In genomic region chr15:62462268-62462667, GRCh38 we compare ENCODE assay signal across 26 cellular contexts.
DNase-seq lines count a peak whose midpoint lies in the region; ATAC-seq and TF ChIP-seq lines count a peak whose summit lies in the region.
"Had no signal": no experiment of that assay in that cellular context is flagged by ENCODE, and none has a peak within 500 bp of the region (broad histone marks: within the 10 kb centered on the region; RNA-seq: fewer than 3 reads in every experiment).

No MANE protein-coding gene starts in this region.

- no peaks in the 10 kb centered on the region for H3K9me2 ChIP-seq in Karpas-422 (replicated peaks; ENCODE audit: insufficient read depth, low read length)

- H3K27me3 Mint-ChIP-seq in activated CD4-positive, alpha-beta T cell treated with anti-CD3 and anti-CD28 coated beads for 36 hours = peaks cover 2% of the 10 kb centered on the region

- POLR2A ChIA-PET in activated CD4-positive, alpha-beta T cell treated with anti-CD3 and anti-CD28 coated beads for 36 hours (lab: Charles Lee) = no interaction called here

- no peak overlapping the region for H3K27ac ChIP-seq in Karpas-422 (ENCODE audit: low read length)
- H3K27ac ChIP-seq: A549; BLaER1 treated with 17β-estradiol and CSF1 and Interleukin-3, amounts not matched to agents 10 nM and 100 nM; cardiac muscle cell; upper lobe of right lung had no signal

- no peaks in the 10 kb centered on the region for H3K36me3 Mint-ChIP-seq in activated CD4-positive, alpha-beta T cell treated with anti-CD3 and anti-CD28 coated beads for 36 hours (ENCODE audit: low read depth)
- H3K36me3 Mint-ChIP-seq: T-cell had no signal

- H3K4me1 Mint-ChIP-seq in activated CD4-positive, alpha-beta T cell treated with anti-CD3 and anti-CD28 coated beads for 36 hours = no peaks in the 10 kb centered on the region
- H3K4me1 Mint-ChIP-seq: T-cell had no signal

- H3K4me3 Mint-ChIP-seq in activated CD4-positive, alpha-beta T cell treated with anti-CD3 and anti-CD28 coated beads for 36 hours = no peak overlapping the region
- H3K4me3 Mint-ChIP-seq: dendritic cell treated with granulocyte-macrophage colony-stimulating factor and Interleukin-4, amounts not matched to agents 40 ng/mL and 50 ng/mL, for 4 days; stimulated activated naive CD8-positive, alpha-beta T cell treated with anti-CD3 and anti-CD28 coated beads, Interleukin-15, Interleukin-2, amounts not matched to agents 100 ng/mL and 50 ng/mL, for 24 hours; T-cell had no signal

- ATAC-seq in left ventricle myocardium superior (peak; percentile 46), HG02870 (IDR thresholded peaks at IDR 0.05; ENCODE audit: unreplicated experiment) (no peak)
- ATAC-seq in activated CD4-positive, alpha-beta T cell treated with anti-CD3 and anti-CD28 coated beads for 36 hours = no peak
- ATAC-seq: A549, HCT116, left colon, T-cell, upper lobe of right lung had no signal

- H3K9me3 ChIP-seq in Karpas-422 (ENCODE audit: low read length) (no peaks in the 10 kb centered on the region), skeletal muscle satellite cell (replicated peaks; ENCODE audit: low read length) (no peaks in the 10 kb centered on the region)
- H3K9me3 ChIP-seq: A549; BLaER1 treated with 17β-estradiol and CSF1 and Interleukin-3, amounts not matched to agents 10 nM and 100 nM; upper lobe of right lung had no signal

- DNase-seq in AG10803 (ENCODE audit: low read depth) (peak; percentile 51), Karpas-422 (peak; percentile 9), left ventricle myocardium superior (peak; percentile 60), NCI-H2107 treated with DMSO at 0.1 percent for 48 hours (lab: John Stamatoyannopoulos, UW; ENCODE audit: unreplicated experiment) (no peak), NCI-H128 (lab: John Stamatoyannopoulos, UW; ENCODE audit: unreplicated experiment) (no peak)
- DNase-seq in activated CD4-positive, alpha-beta T cell treated with anti-CD3 and anti-CD28 coated beads for 36 hours = no peak
- DNase-seq: activated CD4-positive, CD25-positive, alpha-beta regulatory T cell treated with anti-CD3 and anti-CD28 coated beads, Interleukin-2, amount 50 U/mL, for 72 hours; activated naive CD4-positive, alpha-beta T cell treated with Interleukin-2 at 50 U/mL for 16 hours; activated T-cell treated with anti-CD3 and anti-CD28 coated beads, Interleukin-2, amount 50 U/mL, for 1 hour; amniotic stem cell; glutamatergic neuron; left colon; NCI-H1092 treated with DMSO at 0.1 percent for 48 hours; NCI-H2029 treated with DMSO at 0.1 percent for 48 hours; posterior cingulate gyrus; stimulated activated CD4-positive, alpha-beta T cell treated with anti-CD3 and anti-CD28 coated beads, Interleukin-4, amount 100 ng/mL, for 1 hour; T-cell; upper lobe of right lung had no signal

- H3K4me3 ChIP-seq in AG10803 (ENCODE audit: low read length) (no peak overlapping the region), Karpas-422 (ENCODE audit: low read length) (no peak overlapping the region), skeletal muscle satellite cell (ENCODE audit: low read length) (no peak overlapping the region)
- H3K4me3 ChIP-seq: A549; BLaER1 treated with 17β-estradiol and CSF1 and Interleukin-3, amounts not matched to agents 10 nM and 100 nM; cardiac muscle cell; upper lobe of right lung had no signal

- H2AFZ ChIP-seq in Karpas-422 (ENCODE audit: low read length) = no peak overlapping the region

- CTCF ChIA-PET in activated CD4-positive, alpha-beta T cell treated with anti-CD3 and anti-CD28 coated beads for 36 hours (lab: Charles Lee) = no interaction called here

- no peak for TF ChIP-seq CTCF in AG10803 (conservative IDR thresholded peaks at IDR 0.05; ENCODE audit: low read length)

- no peaks in the 10 kb centered on the region for H3K4me1 ChIP-seq in Karpas-422 (ENCODE audit: low read length)
- H3K4me1 ChIP-seq in skeletal muscle satellite cell (ENCODE audit: control insufficient read depth, insufficient read depth, low read length) = peaks cover 40% of the 10 kb centered on the region
- H3K4me1 ChIP-seq: A549, upper lobe of right lung had no signal

- H3K36me3 ChIP-seq in Karpas-422 (ENCODE audit: insufficient read depth, low read length) (no peaks in the 10 kb centered on the region), skeletal muscle satellite cell (ENCODE audit: insufficient read depth, low read length) (no peaks in the 10 kb centered on the region)
- H3K36me3 ChIP-seq: BLaER1 treated with 17β-estradiol and CSF1 and Interleukin-3, amounts not matched to agents 10 nM and 100 nM; cardiac muscle cell; upper lobe of right lung had no signal

- no peak overlapping the region for H3K9ac ChIP-seq in Karpas-422 (ENCODE audit: low read length)
- peak overlapping the region; percentile 3 for H3K9ac ChIP-seq in skeletal muscle satellite cell (ENCODE audit: low read depth, low read length)
- H3K9ac ChIP-seq: BLaER1 treated with 17β-estradiol and CSF1 and Interleukin-3, amounts not matched to agents 10 nM and 100 nM had no signal

- no peaks in the 10 kb centered on the region for H3K27me3 ChIP-seq in Karpas-422 (ENCODE audit: low read length)
- no peaks in the 10 kb centered on the region for H3K27me3 ChIP-seq in skeletal muscle satellite cell (ENCODE audit: control insufficient read depth, insufficient read depth, low read length)
- H3K27me3 ChIP-seq: BLaER1 treated with 17β-estradiol and CSF1 and Interleukin-3, amounts not matched to agents 10 nM and 100 nM; upper lobe of right lung had no signal

- H3K27ac Mint-ChIP-seq in activated CD4-positive, alpha-beta T cell treated with anti-CD3 and anti-CD28 coated beads for 36 hours = no peak overlapping the region
- H3K27ac Mint-ChIP-seq: dendritic cell treated with granulocyte-macrophage colony-stimulating factor and Interleukin-4, amounts not matched to agents 40 ng/mL and 50 ng/mL, for 4 days; stimulated activated naive CD8-positive, alpha-beta T cell treated with anti-CD3 and anti-CD28 coated beads, Interleukin-15, Interleukin-2, amounts not matched to agents 100 ng/mL and 50 ng/mL, for 24 hours; T-cell had no signal

- peaks cover 4% of the 10 kb centered on the region; the same call in 1 of the 2 replicates for H4K20me1 ChIP-seq in Karpas-422 (ENCODE audit: insufficient read depth, low read depth, low read length)
- H4K20me1 ChIP-seq: BLaER1 treated with 17β-estradiol and CSF1 and Interleukin-3, amounts not matched to agents 10 nM and 100 nM had no signal

- H3K9me3 Mint-ChIP-seq in activated CD4-positive, alpha-beta T cell treated with anti-CD3 and anti-CD28 coated beads for 36 hours (ENCODE audit: low read depth) = no peaks in the 10 kb centered on the region
- H3K9me3 Mint-ChIP-seq: dendritic cell treated with granulocyte-macrophage colony-stimulating factor and Interleukin-4, amounts not matched to agents 40 ng/mL and 50 ng/mL, for 4 days; stimulated activated naive CD8-positive, alpha-beta T cell treated with anti-CD3 and anti-CD28 coated beads, Interleukin-15, Interleukin-2, amounts not matched to agents 100 ng/mL and 50 ng/mL, for 24 hours; T-cell had no signal

- intact Hi-C loops in left ventricle myocardium superior (cut with micrococcal nuclease) = loop anchor here (2.0 kb wide), 1 partner anchor 45 kb away; no protein-coding TSS in a partner anchor
- intact Hi-C loops in activated CD4-positive, alpha-beta T cell treated with anti-CD3 and anti-CD28 coated beads for 36 hours (cut with DNase I, micrococcal nuclease) = loop anchor here in 1 of 2 experiments (10.0 kb wide), 1 partner anchor 57 kb away; no protein-coding TSS in a partner anchor

- no peaks in the 10 kb centered on the region for H3K79me2 ChIP-seq in Karpas-422 (ENCODE audit: low read length)

- H3K4me2 ChIP-seq in Karpas-422 (ENCODE audit: low read depth, low read length, poor library complexity, severe bottlenecking) (no peak overlapping the region), skeletal muscle satellite cell (ENCODE audit: low read length) (peak overlapping the region; percentile 60)
- H3K4me2 ChIP-seq: A549 had no signal

Comparison
In these comparisons a context has a peak if more than half of its experiments do, and no peak if none do; other contexts are left out.
1. DNase-seq: peak in AG10803 (single experiment), Karpas-422 (single experiment) and left ventricle myocardium superior (single experiment); none in NCI-H2107 treated with DMSO at 0.1 percent for 48 hours (single experiment), activated CD4-positive, alpha-beta T cell treated with anti-CD3 and anti-CD28 coated beads for 36 hours (single experiment) and NCI-H128 (single experiment).